In genomic region chr1:244092293-244093264, GRCh38 we compare ENCODE assay signal across 11 cellular contexts. TPM values are rescaled to one million over a fixed set of nuclear protein-coding genes. Genes with fewer than 3 reads are reported as not detected.
A peak's percentile ranks its signal among the peaks of the same experiment; 100 is the strongest.
DNase-seq lines count a peak whose midpoint lies in the region; ATAC-seq and TF ChIP-seq lines count a peak whose summit lies in the region.
"Had no signal": no experiment of that assay in that cellular context is flagged by ENCODE, and none has a peak within 500 bp of the region (broad histone marks: within the 10 kb centered on the region; RNA-seq: fewer than 3 reads in every experiment).

No MANE protein-coding gene starts in this region.

- no peak overlapping the region for H3K4me3 ChIP-seq in MG63
- H3K4me3 ChIP-seq in left lung = no peak overlapping the region
- no peak overlapping the region for H3K4me3 ChIP-seq in Karpas-422 (ENCODE audit: low read length)
- H3K4me3 ChIP-seq: cardiac muscle cell had no signal

- H3K36me3 ChIP-seq in MG63 (no peaks in the 10 kb centered on the region), left lung (no peaks in the 10 kb centered on the region), Karpas-422 (ENCODE audit: insufficient read depth, low read length) (no peaks in the 10 kb centered on the region)
- H3K36me3 ChIP-seq: cardiac muscle cell had no signal

- H3K9me3 ChIP-seq in MG63 (no peaks in the 10 kb centered on the region), left lung (no peaks in the 10 kb centered on the region), Karpas-422 (ENCODE audit: low read length) (no peaks in the 10 kb centered on the region)

- H3K4me1 Mint-ChIP-seq in activated CD8-positive, alpha-beta T cell treated with anti-CD3 and anti-CD28 coated beads, Interleukin-2, amount 10 ng/mL, durations not matched to agents 7 days and 5 days (ENCODE audit: low read depth) = no peaks in the 10 kb centered on the region
- H3K4me1 Mint-ChIP-seq: stimulated activated memory B cell treated with anti-CD40 and anti-IgM and Interleukin-4, amounts not matched to agents 10 μg/mL and 1 μg/mL and 100 μg/mL, for 72 hours had no signal

- no peaks in the 10 kb centered on the region for H3K27me3 Mint-ChIP-seq in activated CD8-positive, alpha-beta T cell treated with anti-CD3 and anti-CD28 coated beads, Interleukin-2, amount 10 ng/mL, durations not matched to agents 7 days and 5 days (ENCODE audit: low read depth)

- in situ Hi-C loops in T47D (cut with HindIII; ENCODE audit: low pct_unique_long_range_greater_than_20kb, low sequenced_read_pairs) = no loop called here

- H3K79me2 ChIP-seq in Karpas-422 (ENCODE audit: low read length) = no peaks in the 10 kb centered on the region

- no peak for TF ChIP-seq CTCF in left lung (IDR thresholded peaks at IDR 0.05)

- H2AFZ ChIP-seq in Karpas-422 (ENCODE audit: low read length) = no peak overlapping the region

- no peaks in the 10 kb centered on the region for H4K20me1 ChIP-seq in Karpas-422 (ENCODE audit: insufficient read depth, low read depth, low read length)

- intact Hi-C loops in left lung (cut with DNase I) = no loop called here

- H3K27ac Mint-ChIP-seq in activated CD8-positive, alpha-beta T cell treated with anti-CD3 and anti-CD28 coated beads, Interleukin-2, amount 10 ng/mL, durations not matched to agents 7 days and 5 days = no peak overlapping the region
- H3K27ac Mint-ChIP-seq: stimulated activated memory B cell treated with anti-CD40 and anti-IgM and Interleukin-4, amounts not matched to agents 10 μg/mL and 1 μg/mL and 100 μg/mL, for 72 hours had no signal

- H3K9ac ChIP-seq in Karpas-422 (ENCODE audit: low read length) = no peak overlapping the region

- POLR2A ChIA-PET in activated CD8-positive, alpha-beta T cell treated with anti-CD3 and anti-CD28 coated beads, Interleukin-2, amount 10 ng/mL, durations not matched to agents 7 days and 5 days (lab: Charles Lee) = no interaction called here

- H3K36me3 Mint-ChIP-seq in activated CD8-positive, alpha-beta T cell treated with anti-CD3 and anti-CD28 coated beads, Interleukin-2, amount 10 ng/mL, durations not matched to agents 7 days and 5 days (ENCODE audit: low read depth) = no peaks in the 10 kb centered on the region
- H3K36me3 Mint-ChIP-seq: stimulated activated memory B cell treated with anti-CD40 and anti-IgM and Interleukin-4, amounts not matched to agents 10 μg/mL and 1 μg/mL and 100 μg/mL, for 72 hours had no signal

- H3K27me3 ChIP-seq in MG63 (no peaks in the 10 kb centered on the region), left lung (no peaks in the 10 kb centered on the region), Karpas-422 (ENCODE audit: low read length) (no peaks in the 10 kb centered on the region)
- H3K27me3 ChIP-seq: cardiac muscle cell had no signal

- H3K27ac ChIP-seq in left lung = no peak overlapping the region
- no peak overlapping the region for H3K27ac ChIP-seq in Karpas-422 (ENCODE audit: low read length)
- H3K27ac ChIP-seq: cardiac muscle cell had no signal

- DNase-seq in AG08396 (ENCODE audit: low spot score) = peak; percentile 32
- peak; percentile 41 for DNase-seq in MG63
- peak; percentile 25 to 76 for DNase-seq in T47D (ENCODE audit: low read depth in 1 of 2, low spot score in 1 of 2)
- no peak for DNase-seq in left lung
- no peak for DNase-seq in activated CD8-positive, alpha-beta T cell treated with anti-CD3 and anti-CD28 coated beads, Interleukin-2, amount 10 ng/mL, durations not matched to agents 7 days and 5 days
- no peak for DNase-seq in Karpas-422
- DNase-seq: NCI-H510A had no signal

- no peak overlapping the region for H3K4me2 ChIP-seq in Karpas-422 (ENCODE audit: low read depth, low read length, poor library complexity, severe bottlenecking)

- peak; percentile 80 for ATAC-seq in left lung
- ATAC-seq in GM21390 (IDR thresholded peaks at IDR 0.05; ENCODE audit: unreplicated experiment) = no peak
- no peak for ATAC-seq in HG03378 (IDR thresholded peaks at IDR 0.05; ENCODE audit: unreplicated experiment)
- no peak for ATAC-seq in activated CD8-positive, alpha-beta T cell treated with anti-CD3 and anti-CD28 coated beads, Interleukin-2, amount 10 ng/mL, durations not matched to agents 7 days and 5 days
- ATAC-seq: stimulated activated memory B cell treated with anti-CD40 and anti-IgM and Interleukin-4, amounts not matched to agents 10 μg/mL and 1 μg/mL and 100 μg/mL, for 72 hours had no signal

- no peaks in the 10 kb centered on the region for H3K4me1 ChIP-seq in left lung
- no peaks in the 10 kb centered on the region for H3K4me1 ChIP-seq in Karpas-422 (ENCODE audit: low read length)

- H3K9me3 Mint-ChIP-seq in activated CD8-positive, alpha-beta T cell treated with anti-CD3 and anti-CD28 coated beads, Interleukin-2, amount 10 ng/mL, durations not matched to agents 7 days and 5 days (ENCODE audit: insufficient read depth) = no peaks in the 10 kb centered on the region
- H3K9me3 Mint-ChIP-seq: stimulated activated memory B cell treated with anti-CD40 and anti-IgM and Interleukin-4, amounts not matched to agents 10 μg/mL and 1 μg/mL and 100 μg/mL, for 72 hours had no signal

- no peaks in the 10 kb centered on the region for H3K9me2 ChIP-seq in Karpas-422 (replicated peaks; ENCODE audit: insufficient read depth, low read length)

- CTCF ChIA-PET in activated CD8-positive, alpha-beta T cell treated with anti-CD3 and anti-CD28 coated beads, Interleukin-2, amount 10 ng/mL, durations not matched to agents 7 days and 5 days (lab: Charles Lee) = no interaction called here

- no peak overlapping the region for H3K4me3 Mint-ChIP-seq in activated CD8-positive, alpha-beta T cell treated with anti-CD3 and anti-CD28 coated beads, Interleukin-2, amount 10 ng/mL, durations not matched to agents 7 days and 5 days
- H3K4me3 Mint-ChIP-seq: stimulated activated memory B cell treated with anti-CD40 and anti-IgM and Interleukin-4, amounts not matched to agents 10 μg/mL and 1 μg/mL and 100 μg/mL, for 72 hours had no signal

RNA-seq across cellular contexts. Expression of gene ZBTB18, which starts 41.5 kb away (rescaled TPM):
- 4.4 and 6.8 TPM in 2 replicates for total RNA-seq in MG63 (2014; rRNA removed; shearing (Covaris generic); ENCODE audit: low replicate concordance)
- total RNA-seq in left lung = 10 to 100 TPM; 20.6 to 23.5 TPM
- 10 to 100 TPM; 11.0 to 11.7 TPM for total RNA-seq in activated CD8-positive, alpha-beta T cell treated with anti-CD3 and anti-CD28 coated beads, Interleukin-2, amount 10 ng/mL, durations not matched to agents 7 days and 5 days
- total RNA-seq in Karpas-422 (2014; rRNA removed; shearing (Covaris generic); ENCODE audit: low replicate concordance) = 6.6 and 9.5 TPM in 2 replicates

Comparison
In these comparisons a context has a peak if more than half of its experiments do, and no peak if none do; other contexts are left out.
1. DNase-seq: peak in AG08396 (single experiment), MG63 (single experiment) and T47D (2 of 2); none in left lung (0 of 2), activated CD8-positive, alpha-beta T cell treated with anti-CD3 and anti-CD28 coated beads, Interleukin-2, amount 10 ng/mL, durations not matched to agents 7 days and 5 days (single experiment) and Karpas-422 (single experiment).